12 cellular contexts compared by ENCODE assay signal in genomic region chr9:136820947-136821332, GRCh38. TPM values are rescaled to one million over a fixed set of nuclear protein-coding genes. Genes with fewer than 3 reads are reported as not detected.
DNase-seq lines count a peak whose midpoint lies in the region; TF ChIP-seq lines count a peak whose summit lies in the region.
"Had no signal": no experiment of that assay in that cellular context is flagged by ENCODE, and none has a peak within 500 bp of the region (broad histone marks: within the 10 kb centered on the region; RNA-seq: fewer than 3 reads in every experiment).

No MANE protein-coding gene starts in this region.

- no peak overlapping the region for H3K27ac ChIP-seq in ectodermal cell (ENCODE audit: insufficient read depth, low read depth, low read length, poor library complexity, severe bottlenecking)
- H3K27ac ChIP-seq in spleen = peak overlapping the region in 5 of 8 donors; percentile 11 to 55 (median 34)
- H3K27ac ChIP-seq in thyroid gland = no peak overlapping the region

- 20 to 23% methylated on average over 24 of the region's 24 CpGs for WGBS in ectodermal cell, 2 experiments
- WGBS in spleen, 5 donors = 42 to 56% (median 48%) methylated on average over 24 of the region's 24 CpGs
- 51 to 74% methylated on average over 8 to 24 of the region's 24 CpGs for WGBS in thyroid gland, 2 donors

- TF ChIP-seq CTCF in HFFc6 (IDR thresholded peaks at IDR 0.05) (no peak), spleen (IDR thresholded peaks at IDR 0.05 in 8 of 11, conservative IDR thresholded peaks at IDR 0.05 in 3 of 11) (no peak), thyroid gland (IDR thresholded peaks at IDR 0.05) (no peak)

- no peaks in the 10 kb centered on the region for H3K9me3 ChIP-seq in ectodermal cell (ENCODE audit: control insufficient read depth, low read length)
- no peaks in the 10 kb centered on the region for H3K9me3 ChIP-seq in spleen
- no peaks in the 10 kb centered on the region for H3K9me3 ChIP-seq in thyroid gland

- in situ Hi-C loops in KBM-7 (cut with MboI; ENCODE audit: low pct_unique_long_range_greater_than_20kb, low sequenced_read_pairs) = no loop called here

- intact Hi-C loops in spleen (cut with DNase I; ENCODE audit: low total_unique reads) (no loop called here), thyroid gland (cut with DNase I) (no loop called here)

- TF ChIP-seq POLR2A in spleen (IDR thresholded peaks at IDR 0.05) = no peak
- no peak for TF ChIP-seq POLR2A in thyroid gland (IDR thresholded peaks at IDR 0.05)

- H3K4me3 ChIP-seq in ectodermal cell (ENCODE audit: insufficient read depth, low read depth, low read length) (peak overlapping the region; percentile 35), spleen (peak overlapping the region in 5 of 8 donors; percentile 5 to 48 (median 23)), thyroid gland (replicated peaks in 1 of 3) (no peak overlapping the region)

- H3K4me1 ChIP-seq in ectodermal cell (ENCODE audit: control insufficient read depth, insufficient read depth, low read length) (peaks cover 8% of the 10 kb centered on the region), spleen (peaks cover 0 to 24% (median 15%) of the 10 kb centered on the region in 6 donors), thyroid gland (no peaks in the 10 kb centered on the region)

- peaks cover 8% of the 10 kb centered on the region for H3K4me1 Mint-ChIP-seq in HFFc6 (ENCODE audit: low read depth)

- no peaks in the 10 kb centered on the region for H3K9me3 Mint-ChIP-seq in HFFc6
- H3K9me3 Mint-ChIP-seq: CD4-positive, CD25-positive, alpha-beta regulatory T cell had no signal

- H3K27me3 ChIP-seq in ectodermal cell (ENCODE audit: control insufficient read depth, insufficient read depth, low read length, poor library complexity, severe bottlenecking) (peaks cover 11% of the 10 kb centered on the region), spleen (replicated peaks in 1 of 7) (no peaks in the 10 kb centered on the region), thyroid gland (no peaks in the 10 kb centered on the region)

- H3K36me3 ChIP-seq in ectodermal cell (ENCODE audit: control insufficient read depth, insufficient read depth, low read length) (peaks cover 10% of the 10 kb centered on the region), spleen (peaks cover 0 to 50% (median 27%) of the 10 kb centered on the region in 6 donors), thyroid gland (peaks cover 7 to 19% of the 10 kb centered on the region in 2 donors)

- peak overlapping the region; percentile 71 for H3K4me3 Mint-ChIP-seq in HFFc6
- H3K4me3 Mint-ChIP-seq: CD4-positive, CD25-positive, alpha-beta regulatory T cell had no signal

- no peak for DNase-seq in HFFc6
- peak; percentile 41 for DNase-seq in left kidney (ENCODE audit: low read depth, low spot score)
- DNase-seq in spleen = no peak
- no peak for DNase-seq in thyroid gland
- DNase-seq in middle frontal gyrus (ENCODE audit: extremely low spot score, low spot score) = no peak
- DNase-seq in SHP77 (lab: John Stamatoyannopoulos, UW) = no peak
- DNase-seq in KBM-7 = no peak
- DNase-seq: CD4-positive, CD25-positive, alpha-beta regulatory T cell; mammary epithelial cell; NCI-H1436 treated with DMSO at 0.1 percent for 48 hours; T-helper 9 cell had no signal

- no peaks in the 10 kb centered on the region; the same call in 1 of the 2 replicates for H3K27me3 Mint-ChIP-seq in HFFc6 (ENCODE audit: insufficient read depth)
- H3K27me3 Mint-ChIP-seq: CD4-positive, CD25-positive, alpha-beta regulatory T cell had no signal

- peak overlapping the region; percentile 40; the same call in 1 of the 2 replicates for H3K27ac Mint-ChIP-seq in HFFc6
- H3K27ac Mint-ChIP-seq: CD4-positive, CD25-positive, alpha-beta regulatory T cell had no signal

- peaks cover 13% of the 10 kb centered on the region for H3K36me3 Mint-ChIP-seq in HFFc6 (ENCODE audit: low read depth)

RNA-seq across cellular contexts. Expression of gene RABL6, which starts 13.2 kb away (rescaled TPM):
- 10 to 100 TPM; 77.8 to 87.7 (median 84.0) TPM for total RNA-seq in HFFc6 (2021; fragmentation: NEBNext Ultra II Directional; extraction: Animal tissue kit (Norgen Biotek cat#: 25700))
- 182 TPM for polyA plus RNA-seq in ectodermal cell (2013, experiment 1 of 4)
- polyA plus RNA-seq in ectodermal cell (2013, experiment 2 of 4) = 177 TPM
- 129 TPM for polyA plus RNA-seq in ectodermal cell (2013, experiment 3 of 4)
- polyA plus RNA-seq in ectodermal cell (2013, experiment 4 of 4) = 127 TPM
- total RNA-seq in spleen = 10 to 100 TPM; 47.9 to 68.2 (median 58.2) TPM
- 10 to 100 TPM; 32.7 to 70.0 (median 38.3) TPM for polyA plus RNA-seq in spleen
- total RNA-seq in thyroid gland = 10 to 100 TPM; 59.8 to 84.0 (median 62.2) TPM

RNA-seq across cellular contexts. Expression of gene AJM1, which starts 21.3 kb away (rescaled TPM):
- total RNA-seq in HFFc6 (2021; fragmentation: NEBNext Ultra II Directional; extraction: Animal tissue kit (Norgen Biotek cat#: 25700)) = 1 to 10 TPM; 4.5 to 8.0 (median 5.3) TPM
- polyA plus RNA-seq in ectodermal cell (2013, experiment 1 of 4) = 1.0 TPM
- polyA plus RNA-seq in ectodermal cell (2013, experiment 2 of 4) = 1.1 TPM
- 1.2 TPM for polyA plus RNA-seq in ectodermal cell (2013, experiment 3 of 4)
- 1.3 TPM for polyA plus RNA-seq in ectodermal cell (2013, experiment 4 of 4)
- 10 to 100 TPM in 1 of 7 donors, 1 to 10 TPM in 6; 3.3 to 13.1 (median 6.3) TPM for total RNA-seq in spleen
- 1 to 10 TPM in 2 of 3 donors, under 1 TPM in 1; 0.91 to 3.9 (median 1.0) TPM for polyA plus RNA-seq in spleen
- 1 to 10 TPM in 3 of 4 donors, under 1 TPM in 1; 0.83 to 4.7 (median 2.3) TPM for total RNA-seq in thyroid gland

RNA-seq across cellular contexts. Expression of gene CCDC183, which starts 24.8 kb away (rescaled TPM):
- total RNA-seq in HFFc6 (2021; fragmentation: NEBNext Ultra II Directional; extraction: Animal tissue kit (Norgen Biotek cat#: 25700)) = under 1 TPM; 0.25 to 0.87 (median 0.34) TPM
- polyA plus RNA-seq in ectodermal cell (2013, experiment 1 of 4) = 3.1 TPM
- polyA plus RNA-seq in ectodermal cell (2013, experiment 2 of 4) = 5.2 TPM
- polyA plus RNA-seq in ectodermal cell (2013, experiment 3 of 4) = 5.2 TPM
- 6.2 TPM for polyA plus RNA-seq in ectodermal cell (2013, experiment 4 of 4)
- total RNA-seq in spleen = 1 to 10 TPM in 1 of 7 donors, under 1 TPM in 6; 0.44 to 1.6 (median 0.68) TPM
- polyA plus RNA-seq in spleen = 1 to 10 TPM in 1 of 3 donors, under 1 TPM in 2; 0.41 to 1.2 (median 0.99) TPM
- total RNA-seq in thyroid gland = 1 to 10 TPM; 1.3 to 4.6 (median 2.8) TPM

RNA-seq across cellular contexts. Expression of gene PHPT1, which starts 28.3 kb away (rescaled TPM):
- total RNA-seq in HFFc6 (2021; fragmentation: NEBNext Ultra II Directional; extraction: Animal tissue kit (Norgen Biotek cat#: 25700)) = 100 to 1,000 TPM; 156 to 181 (median 169) TPM
- 180 TPM for polyA plus RNA-seq in ectodermal cell (2013, experiment 1 of 4)
- polyA plus RNA-seq in ectodermal cell (2013, experiment 2 of 4) = 167 TPM
- polyA plus RNA-seq in ectodermal cell (2013, experiment 3 of 4) = 171 TPM
- 186 TPM for polyA plus RNA-seq in ectodermal cell (2013, experiment 4 of 4)
- total RNA-seq in spleen (10 to 100 TPM; 32.3 to 71.0 (median 63.3) TPM), thyroid gland (100 to 1,000 TPM in 2 of 4 donors, 10 to 100 TPM in 2; 79.4 to 174 (median 115) TPM)
- polyA plus RNA-seq in spleen = 100 to 1,000 TPM in 2 of 3 donors, 10 to 100 TPM in 1; 95.9 to 117 (median 106) TPM

RNA-seq across cellular contexts. Expression of gene TMEM141, which starts 29.8 kb away (rescaled TPM):
- 10 to 100 TPM; 46.1 to 62.2 (median 52.6) TPM for total RNA-seq in HFFc6 (2021; fragmentation: NEBNext Ultra II Directional; extraction: Animal tissue kit (Norgen Biotek cat#: 25700))
- 31.6 TPM for polyA plus RNA-seq in ectodermal cell (2013, experiment 1 of 4)
- polyA plus RNA-seq in ectodermal cell (2013, experiment 2 of 4) = 26.8 TPM
- polyA plus RNA-seq in ectodermal cell (2013, experiment 3 of 4) = 27.9 TPM
- 29.5 TPM for polyA plus RNA-seq in ectodermal cell (2013, experiment 4 of 4)
- 10 to 100 TPM; 32.1 to 50.7 (median 44.3) TPM for total RNA-seq in spleen
- 10 to 100 TPM; 54.5 to 92.8 (median 92.6) TPM for polyA plus RNA-seq in spleen
- 100 to 1,000 TPM in 3 of 4 donors, 10 to 100 TPM in 1; 81.6 to 189 (median 141) TPM for total RNA-seq in thyroid gland

Comparison
In these comparisons a context has a peak if more than half of its experiments do, and no peak if none do; other contexts are left out.
1. H3K27ac ChIP-seq: peak in spleen (5 of 8); none in ectodermal cell (single experiment) and thyroid gland (0 of 3).
2. H3K4me3 ChIP-seq: peak in ectodermal cell (single experiment) and spleen (5 of 8); none in thyroid gland (0 of 3).